ENCODE assay signal across 1 cellular context in the genomic region with DNA sequence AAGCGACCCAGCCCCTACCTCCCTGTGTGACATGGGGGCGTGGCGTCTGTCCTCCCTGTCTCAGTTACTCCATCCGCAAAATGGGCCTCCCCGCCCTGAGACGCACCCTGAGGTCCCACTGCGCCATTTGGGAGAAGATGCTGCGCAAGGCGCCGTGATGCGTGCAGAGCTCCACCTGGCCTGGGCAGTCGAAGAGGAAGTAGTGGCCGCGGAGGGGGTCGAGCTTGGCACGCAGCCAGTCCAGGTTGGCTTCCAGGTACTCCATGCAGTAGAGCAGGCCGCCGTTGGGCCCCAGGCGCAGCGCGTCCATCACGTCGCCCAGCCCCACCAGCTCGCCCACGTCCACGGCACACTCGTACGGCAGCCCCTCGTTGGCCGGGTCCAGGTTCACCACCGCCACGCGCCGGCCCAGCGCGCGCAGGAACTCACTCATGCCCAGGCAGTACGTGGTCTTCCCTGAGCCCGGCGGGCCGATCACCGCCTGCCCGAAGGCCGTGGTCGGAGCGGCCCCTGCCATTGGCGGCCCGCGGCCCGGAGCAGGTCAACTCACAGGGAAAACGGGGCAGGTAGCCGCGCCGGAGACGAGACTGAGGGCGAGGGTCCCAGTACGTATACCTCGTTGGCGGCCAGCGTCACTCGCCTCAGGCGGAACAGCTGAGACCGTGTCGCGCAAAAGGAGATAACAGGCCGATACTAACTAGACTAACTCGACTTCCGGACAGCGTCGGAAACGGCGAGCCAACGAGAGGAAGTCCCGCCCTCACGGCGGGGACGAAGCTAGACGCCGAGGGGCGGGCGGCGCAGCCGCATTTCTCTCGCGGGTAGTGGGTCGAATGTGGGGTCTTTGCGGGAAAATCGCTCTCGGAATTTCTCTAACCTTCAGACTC.
TF ChIP-seq lines count a peak whose summit lies in the region.

Gene GPN2, minus strand, starts transcription at position 704 of the 887 bp plus-strand sequence. Its CDS starts 187 bp downstream, at position 517.

TF ChIP-seq in K562, 482 proteins besides CTCF, POLR2A, EP300 and RAD21 (continued from another document and continues in another):
- TF ChIP-seq, protein P1, sequence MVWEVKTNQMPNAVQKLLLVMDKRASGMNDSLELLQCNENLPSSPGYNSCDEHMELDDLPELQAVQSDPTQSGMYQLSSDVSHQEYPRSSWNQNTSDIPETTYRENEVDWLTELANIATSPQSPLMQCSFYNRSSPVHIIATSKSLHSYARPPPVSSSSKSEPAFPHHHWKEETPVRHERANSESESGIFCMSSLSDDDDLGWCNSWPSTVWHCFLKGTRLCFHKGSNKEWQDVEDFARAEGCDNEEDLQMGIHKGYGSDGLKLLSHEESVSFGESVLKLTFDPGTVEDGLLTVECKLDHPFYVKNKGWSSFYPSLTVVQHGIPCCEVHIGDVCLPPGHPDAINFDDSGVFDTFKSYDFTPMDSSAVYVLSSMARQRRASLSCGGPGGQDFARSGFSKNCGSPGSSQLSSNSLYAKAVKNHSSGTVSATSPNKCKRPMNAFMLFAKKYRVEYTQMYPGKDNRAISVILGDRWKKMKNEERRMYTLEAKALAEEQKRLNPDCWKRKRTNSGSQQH (CRISPR knock-in tag; IDR thresholded peaks at IDR 0.05) = peak; percentile 78; the same call in 1 of the 2 replicates
- TF ChIP-seq KLF10 (CRISPR knock-in tag; IDR thresholded peaks at IDR 0.05) (no peak), SRSF7 (optimal IDR thresholded peaks at IDR 0.05; ENCODE audit: low read depth, low read length) (no peak), ZNF76 (CRISPR knock-in tag; IDR thresholded peaks at IDR 0.05; ENCODE audit: borderline replicate concordance) (no peak), ZBTB7A (IDR thresholded peaks at IDR 0.05; ENCODE audit: borderline replicate concordance, control insufficient read depth, low read depth, low read length) (peak; percentile 52; the same call in 1 of the 2 replicates), NCOA2 (IDR thresholded peaks at IDR 0.05; ENCODE audit: partially characterized antibody in 2 of 2) (no peak), ZBTB40 (IDR thresholded peaks at IDR 0.05) (peak; percentile 95), ZBTB40 (CRISPR knock-in tag; IDR thresholded peaks at IDR 0.05) (0 out of 2 replicates have a peak, but pooled peaks have one; percentile 41), NFE2L1 (tag; IDR thresholded peaks at IDR 0.05; ENCODE audit: borderline replicate concordance, low read depth) (no peak), MGA (IDR thresholded peaks at IDR 0.05) (peak; percentile 53), EGR1 (conservative IDR thresholded peaks at IDR 0.05) (peak; percentile 51; the same call in 1 of the 2 replicates), ZNF316 (IDR thresholded peaks at IDR 0.05) (no peak), MEF2D (tag; conservative IDR thresholded peaks at IDR 0.05; ENCODE audit: low read depth) (no peak), HIVEP1 (CRISPR knock-in tag; IDR thresholded peaks at IDR 0.05) (no peak)
- TF ChIP-seq, protein P2, sequence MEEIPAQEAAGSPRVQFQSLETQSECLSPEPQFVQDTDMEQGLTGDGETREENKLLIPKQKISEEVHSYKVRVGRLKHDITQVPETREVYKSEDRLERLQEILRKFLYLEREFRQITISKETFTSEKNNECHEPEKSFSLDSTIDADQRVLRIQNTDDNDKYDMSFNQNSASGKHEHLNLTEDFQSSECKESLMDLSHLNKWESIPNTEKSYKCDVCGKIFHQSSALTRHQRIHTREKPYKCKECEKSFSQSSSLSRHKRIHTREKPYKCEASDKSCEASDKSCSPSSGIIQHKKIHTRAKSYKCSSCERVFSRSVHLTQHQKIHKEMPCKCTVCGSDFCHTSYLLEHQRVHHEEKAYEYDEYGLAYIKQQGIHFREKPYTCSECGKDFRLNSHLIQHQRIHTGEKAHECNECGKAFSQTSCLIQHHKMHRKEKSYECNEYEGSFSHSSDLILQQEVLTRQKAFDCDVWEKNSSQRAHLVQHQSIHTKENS (CRISPR knock-in tag; IDR thresholded peaks at IDR 0.05) = no peak
- TF ChIP-seq, protein P3, sequence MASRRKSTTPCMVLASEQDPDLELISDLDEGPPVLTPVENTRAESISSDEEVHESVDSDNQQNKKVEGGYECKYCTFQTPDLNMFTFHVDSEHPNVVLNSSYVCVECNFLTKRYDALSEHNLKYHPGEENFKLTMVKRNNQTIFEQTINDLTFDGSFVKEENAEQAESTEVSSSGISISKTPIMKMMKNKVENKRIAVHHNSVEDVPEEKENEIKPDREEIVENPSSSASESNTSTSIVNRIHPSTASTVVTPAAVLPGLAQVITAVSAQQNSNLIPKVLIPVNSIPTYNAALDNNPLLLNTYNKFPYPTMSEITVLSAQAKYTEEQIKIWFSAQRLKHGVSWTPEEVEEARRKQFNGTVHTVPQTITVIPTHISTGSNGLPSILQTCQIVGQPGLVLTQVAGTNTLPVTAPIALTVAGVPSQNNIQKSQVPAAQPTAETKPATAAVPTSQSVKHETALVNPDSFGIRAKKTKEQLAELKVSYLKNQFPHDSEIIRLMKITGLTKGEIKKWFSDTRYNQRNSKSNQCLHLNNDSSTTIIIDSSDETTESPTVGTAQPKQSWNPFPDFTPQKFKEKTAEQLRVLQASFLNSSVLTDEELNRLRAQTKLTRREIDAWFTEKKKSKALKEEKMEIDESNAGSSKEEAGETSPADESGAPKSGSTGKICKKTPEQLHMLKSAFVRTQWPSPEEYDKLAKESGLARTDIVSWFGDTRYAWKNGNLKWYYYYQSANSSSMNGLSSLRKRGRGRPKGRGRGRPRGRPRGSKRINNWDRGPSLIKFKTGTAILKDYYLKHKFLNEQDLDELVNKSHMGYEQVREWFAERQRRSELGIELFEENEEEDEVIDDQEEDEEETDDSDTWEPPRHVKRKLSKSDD (conservative IDR thresholded peaks at IDR 0.05; ENCODE audit: low read length) = no peak
